Comparison of ENCODE assay signal across 8 cellular contexts in the genomic region with DNA sequence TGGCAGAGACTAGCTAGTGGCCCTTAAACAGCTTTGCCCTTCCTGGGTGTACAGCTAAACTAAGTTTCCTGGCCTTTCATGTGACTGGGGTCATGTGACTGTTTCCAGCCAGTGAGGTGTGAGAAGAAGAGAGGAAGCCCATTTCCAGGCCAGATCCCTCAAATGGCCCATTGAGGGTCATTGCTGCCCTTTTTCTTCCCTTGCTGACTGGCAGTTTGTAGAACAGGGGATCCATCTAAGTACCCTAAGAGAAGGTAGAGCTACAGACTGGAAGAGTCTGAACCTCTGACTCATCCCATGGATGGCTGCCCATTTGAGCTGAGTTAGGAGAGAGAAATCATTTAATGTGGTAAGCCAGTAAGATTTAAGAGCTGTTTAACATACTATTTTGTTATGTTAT. TPM values are rescaled to one million over a fixed set of nuclear protein-coding genes. Genes with fewer than 3 reads are reported as not detected.
A peak's percentile ranks its signal among the peaks of the same experiment; 100 is the strongest.
DNase-seq lines count a peak whose midpoint lies in the region; ATAC-seq and TF ChIP-seq lines count a peak whose summit lies in the region.

No MANE protein-coding gene starts in this region.

- no peaks in the 10 kb centered on the region for H3K36me3 ChIP-seq in uterus

- H3K27ac Mint-ChIP-seq in HFFc6 (peak overlapping the region; percentile 94), activated B cell treated with CpG ODN at 0.5 μM for 24 hours (peak overlapping the region; percentile 72)

- POLR2A ChIA-PET in activated B cell treated with CpG ODN at 0.5 μM for 24 hours (lab: Charles Lee) = interaction anchor here (0.7 to 3.5 kb wide), 5 partner anchors 31 to 1390 kb away, joined by 3 to 35 read pairs (median 3); a partner anchor contains a TSS

- H3K9me3 Mint-ChIP-seq in HFFc6 (no peaks in the 10 kb centered on the region), activated B cell treated with CpG ODN at 0.5 μM for 24 hours (no peaks in the 10 kb centered on the region)

- intact Hi-C loops in activated B cell treated with CpG ODN at 0.5 μM for 24 hours (cut with micrococcal nuclease) = loop anchor here (1.0 kb wide), 1 partner anchor 22 kb away; a partner anchor contains a TSS
- intact Hi-C loops in uterus (cut with DNase I; ENCODE audit: low total_unique reads) = no loop called here

- H3K4me1 Mint-ChIP-seq in HFFc6 (ENCODE audit: low read depth) (peaks cover 49% of the 10 kb centered on the region), activated B cell treated with CpG ODN at 0.5 μM for 24 hours (peaks cover 37% of the 10 kb centered on the region)

- DNase-seq in AG09319 (ENCODE audit: extremely low read depth, low read depth) (peak; percentile 45), HFFc6 (peak; percentile 85), activated B cell treated with CpG ODN at 0.5 μM for 24 hours (no peak), glomerular visceral epithelial cell (ENCODE audit: extremely low spot score) (peak; percentile 83), uterus (peak; percentile 64 to 84), 8988T (no peak), mesenteric fat pad (ENCODE audit: low spot score) (no peak), KBM-7 (no peak)

- peak overlapping the region; percentile 63 to 93 for H3K27ac ChIP-seq in uterus

- H3K4me3 Mint-ChIP-seq in HFFc6 = peak overlapping the region; percentile 70
- H3K4me3 Mint-ChIP-seq in activated B cell treated with CpG ODN at 0.5 μM for 24 hours = peak overlapping the region; percentile 54

- H3K36me3 Mint-ChIP-seq in HFFc6 (ENCODE audit: low read depth) (no peaks in the 10 kb centered on the region; the same call in 1 of the 2 replicates), activated B cell treated with CpG ODN at 0.5 μM for 24 hours (ENCODE audit: low read depth) (peaks cover 8% of the 10 kb centered on the region)

- H3K27me3 Mint-ChIP-seq in HFFc6 (ENCODE audit: insufficient read depth) (no peaks in the 10 kb centered on the region; the same call in 1 of the 2 replicates), activated B cell treated with CpG ODN at 0.5 μM for 24 hours (no peaks in the 10 kb centered on the region)

- TF ChIP-seq CTCF in AG09319 (IDR thresholded peaks at IDR 0.05; ENCODE audit: low read depth, low read length) (no peak), HFFc6 (IDR thresholded peaks at IDR 0.05) (no peak), activated B cell treated with CpG ODN at 0.5 μM for 24 hours (IDR thresholded peaks at IDR 0.05) (no peak), uterus (IDR thresholded peaks at IDR 0.05) (no peak)

- H3K9me3 ChIP-seq in uterus = no peaks in the 10 kb centered on the region

- peaks cover 12 to 15% of the 10 kb centered on the region in 2 donors for H3K4me1 ChIP-seq in uterus

- TF ChIP-seq POLR2A in uterus (IDR thresholded peaks at IDR 0.05) = no peak

- no peak overlapping the region for H3K4me3 ChIP-seq in uterus

- in situ Hi-C loops in KBM-7 (cut with MboI; ENCODE audit: low pct_unique_long_range_greater_than_20kb, low sequenced_read_pairs) = no loop called here

- peaks cover under 1 to 5% of the 10 kb centered on the region in 2 donors for H3K27me3 ChIP-seq in uterus

- no peak for ATAC-seq in activated B cell treated with CpG ODN at 0.5 μM for 24 hours (ENCODE audit: low read depth)

- CTCF ChIA-PET in activated B cell treated with CpG ODN at 0.5 μM for 24 hours (lab: Charles Lee) = interaction anchor here (0.6 to 1.6 kb wide), 4 partner anchors 106 to 812 kb away, joined by 3 to 8 read pairs (median 3); no protein-coding TSS in a partner anchor

RNA-seq across cellular contexts. Expression of a gene that starts 2.8 kb away (rescaled TPM):
- total RNA-seq in HFFc6 (2021; fragmentation: NEBNext Ultra II Directional; extraction: Animal tissue kit (Norgen Biotek cat#: 25700)) = 1 to 10 TPM; 1.2 to 2.2 (median 1.6) TPM
- total RNA-seq in activated B cell treated with CpG ODN at 0.5 μM for 24 hours (4.3 and 5.1 TPM in 2 replicates), uterus (1 to 10 TPM in 1 of 4 donors, under 1 TPM in 3; 0.48 to 3.5 (median 0.68) TPM), mesenteric fat pad (1.2 TPM)

RNA-seq across cellular contexts. Expression of a gene that starts 6.9 kb away (rescaled TPM):
- 1 to 10 TPM; 6.1 to 8.3 (median 7.1) TPM for total RNA-seq in HFFc6 (2021; fragmentation: NEBNext Ultra II Directional; extraction: Animal tissue kit (Norgen Biotek cat#: 25700))
- 1.8 and 2.5 TPM in 2 replicates for total RNA-seq in activated B cell treated with CpG ODN at 0.5 μM for 24 hours
- total RNA-seq in uterus = 1 to 10 TPM; 1.8 to 5.9 (median 4.1) TPM
- 9.6 TPM for total RNA-seq in mesenteric fat pad

RNA-seq across cellular contexts. Expression of a gene that starts 22.0 kb away (rescaled TPM):
- total RNA-seq in HFFc6 (2021; fragmentation: NEBNext Ultra II Directional; extraction: Animal tissue kit (Norgen Biotek cat#: 25700)) = 10 to 100 TPM; 52.4 to 82.2 (median 59.7) TPM
- total RNA-seq in activated B cell treated with CpG ODN at 0.5 μM for 24 hours (1.5 and 2.2 TPM in 2 replicates), uterus (10 to 100 TPM in 3 of 4 donors, 1 to 10 TPM in 1; 4.1 to 71.7 (median 23.7) TPM), mesenteric fat pad (26.0 TPM)

RNA-seq across cellular contexts. Expression of a gene that starts 30.9 kb away (rescaled TPM):
- 10 to 100 TPM in 4 of 6 experiments, 1 to 10 TPM in 2; 7.7 to 11.8 (median 10.4) TPM for total RNA-seq in HFFc6 (2021; fragmentation: NEBNext Ultra II Directional; extraction: Animal tissue kit (Norgen Biotek cat#: 25700))
- 27.6 and 32.1 TPM in 2 replicates for total RNA-seq in activated B cell treated with CpG ODN at 0.5 μM for 24 hours
- total RNA-seq in uterus = 10 to 100 TPM in 3 of 4 donors, 1 to 10 TPM in 1; 1.2 to 46.2 (median 16.4) TPM
- total RNA-seq in mesenteric fat pad = 16.4 TPM

RNA-seq across cellular contexts. Expression of a gene that starts 31.2 kb away (rescaled TPM):
- total RNA-seq in HFFc6 (2021; fragmentation: NEBNext Ultra II Directional; extraction: Animal tissue kit (Norgen Biotek cat#: 25700)) = 10 to 100 TPM; 36.9 to 51.8 (median 46.5) TPM
- total RNA-seq in activated B cell treated with CpG ODN at 0.5 μM for 24 hours (61.8 and 68.1 TPM in 2 replicates), uterus (100 to 1,000 TPM in 1 of 4 donors, 10 to 100 TPM in 3; 41.2 to 117 (median 77.4) TPM), mesenteric fat pad (54.3 TPM)

Comparison
In these comparisons a context has a peak if more than half of its experiments do, and no peak if none do; other contexts are left out.
1. DNase-seq: peak in AG09319 (single experiment), HFFc6 (single experiment), glomerular visceral epithelial cell (single experiment) and uterus (2 of 2); none in activated B cell treated with CpG ODN at 0.5 μM for 24 hours (single experiment), 8988T (single experiment), mesenteric fat pad (single experiment) and KBM-7 (single experiment).